In genomic region chr22:36425977-36426523, GRCh38 we compare ENCODE assay signal across 8 cellular contexts. TPM values are rescaled to one million over a fixed set of nuclear protein-coding genes. Genes with fewer than 3 reads are reported as not detected.
DNase-seq lines count a peak whose midpoint lies in the region; ATAC-seq and TF ChIP-seq lines count a peak whose summit lies in the region.

No MANE protein-coding gene starts in this region.

- H3K4me3 Mint-ChIP-seq in central memory CD8-positive, alpha-beta T cell = no peak overlapping the region

- dilution Hi-C loops in IMR-90 (cut with HindIII; ENCODE audit: low sequenced_read_pairs, unreplicated experiment) = no loop called here

- peak; percentile 79 for ATAC-seq in IMR-90 (ENCODE audit: low read depth)
- ATAC-seq in central memory CD8-positive, alpha-beta T cell (replicated peaks; ENCODE audit: extremely low read depth, poor library complexity, severe bottlenecking) = no peak

- H3K23ac ChIP-seq in IMR-90 (ENCODE audit: low read depth, low read length) = no peak overlapping the region; the same call in 1 of the 2 replicates

- H3K27me3 Mint-ChIP-seq in central memory CD8-positive, alpha-beta T cell = no peaks in the 10 kb centered on the region

- H3K14ac ChIP-seq in IMR-90 (replicated peaks; ENCODE audit: low read depth, low read length) = peak overlapping the region; percentile 87

- no CpG with 5 or more reads among the region's 2 CpGs for WGBS in IMR-90 (ENCODE audit: extremely low coverage in 2 of 2, insufficient read length in 1 of 2), 2 experiments

- peak; percentile 68 for DNase-seq in COLO829 (ENCODE audit: low spot score)
- peak; percentile 53 for DNase-seq in IMR-90
- DNase-seq in central memory CD8-positive, alpha-beta T cell (ENCODE audit: low spot score in 2 of 2) = no peak
- peak; percentile 34 for DNase-seq in myocyte (ENCODE audit: low read depth)
- no peak for DNase-seq in NCI-H345 treated with DMSO at 0.1 percent for 48 hours (lab: John Stamatoyannopoulos, UW; ENCODE audit: unreplicated experiment)
- no peak for DNase-seq in NCI-H526 (lab: John Stamatoyannopoulos, UW)
- DNase-seq in BE2C = no peak
- no peak for DNase-seq in T-helper 1 cell

- POLR2A ChIA-PET in IMR-90 (lab: Charles Lee; ENCODE audit: unreplicated experiment) = interaction anchor here (0.6 kb wide), 2 partner anchors 38 to 709 kb away, joined by 3 to 4 read pairs; partner anchors contain the start of gene MYH9

- TF ChIP-seq POLR2A in IMR-90 (IDR thresholded peaks at IDR 0.05; ENCODE audit: low read depth, low read length) = no peak

- no peak overlapping the region for H3K4me2 ChIP-seq in IMR-90 (ENCODE audit: low read depth, low read length)

- no peaks in the 10 kb centered on the region for H3K9me3 ChIP-seq in IMR-90 (ENCODE audit: control insufficient read depth, insufficient read depth, low read length)
- no peaks in the 10 kb centered on the region for H3K9me3 ChIP-seq in BE2C

- H3K9me1 ChIP-seq in IMR-90 (ENCODE audit: insufficient read depth, low read length) = peaks cover 15% of the 10 kb centered on the region

- TF ChIP-seq CTCF in IMR-90 (conservative IDR thresholded peaks at IDR 0.05; ENCODE audit: low read depth, low read length) (no peak), BE2C (IDR thresholded peaks at IDR 0.05; ENCODE audit: low read depth, low read length) (no peak)

- peaks cover 5% of the 10 kb centered on the region for H3K4me1 Mint-ChIP-seq in central memory CD8-positive, alpha-beta T cell

- H3K4ac ChIP-seq in IMR-90 (ENCODE audit: low read depth, low read length) = peak overlapping the region; percentile 61

- H2AK5ac ChIP-seq in IMR-90 (ENCODE audit: low read depth, low read length) = peak overlapping the region; percentile 2

- peak overlapping the region; percentile 73; the same call in 2 of the 3 replicates for H2BK15ac ChIP-seq in IMR-90 (ENCODE audit: low read depth, low read length)

- in situ Hi-C loops in IMR-90 (cut with MboI; ENCODE audit: low sequenced_read_pairs) = no loop called here

- no peak for TF ChIP-seq RAD21 in IMR-90 (IDR thresholded peaks at IDR 0.05; ENCODE audit: low read length)

- peak overlapping the region; percentile 80 for H3K18ac ChIP-seq in IMR-90 (ENCODE audit: low read depth, low read length)

- CTCF ChIA-PET in IMR-90 (lab: Yijun Ruan, JAX) = no interaction called here

- H3K36me3 ChIP-seq in IMR-90 (ENCODE audit: control insufficient read depth, insufficient read depth, low read length) = no peaks in the 10 kb centered on the region
- no peaks in the 10 kb centered on the region for H3K36me3 ChIP-seq in BE2C

- H3K4me1 ChIP-seq in IMR-90 (ENCODE audit: control insufficient read depth, insufficient read depth, low read length) (peaks cover 18% of the 10 kb centered on the region), BE2C (peaks cover 4% of the 10 kb centered on the region)

- H3K4me3 ChIP-seq in IMR-90 (ENCODE audit: insufficient read depth, low read depth, low read length) (no peak overlapping the region), BE2C (ENCODE audit: low read depth, low read length) (no peak overlapping the region)

- no peaks in the 10 kb centered on the region for H3K9me3 Mint-ChIP-seq in central memory CD8-positive, alpha-beta T cell

- peak overlapping the region; percentile 14 for H2BK5ac ChIP-seq in IMR-90 (ENCODE audit: low read depth, low read length, poor library complexity, severe bottlenecking)

- H3K27ac ChIP-seq in IMR-90 (ENCODE audit: insufficient read depth, low read length) = peak overlapping the region; percentile 30; the same call in 1 of the 2 replicates

- peak overlapping the region; percentile 0 for H3K9ac ChIP-seq in IMR-90 (ENCODE audit: low read depth, low read length)

- peak overlapping the region; percentile 8 for H2AK9ac ChIP-seq in IMR-90 (replicated peaks; ENCODE audit: low read depth, low read length, poor library complexity)

- peak overlapping the region; percentile 5 for H3K27ac Mint-ChIP-seq in central memory CD8-positive, alpha-beta T cell (ENCODE audit: low read depth)

- peak overlapping the region; percentile 36 for H2BK20ac ChIP-seq in IMR-90 (ENCODE audit: low read depth, low read length)

- BruUV-seq in IMR-90 (replicated peaks; lab: Mats Ljungman, UMichigan) = no TSS peak

- H4K91ac ChIP-seq in IMR-90 (ENCODE audit: insufficient read depth, low read depth, low read length) = peak overlapping the region; percentile 57

- peak overlapping the region; percentile 86 for H4K5ac ChIP-seq in IMR-90 (ENCODE audit: low read depth, low read length)

- intact Hi-C loops in IMR-90 (cut with micrococcal nuclease) = no loop called here

- H4K20me1 ChIP-seq in IMR-90 (ENCODE audit: insufficient read depth, low read length) = no peaks in the 10 kb centered on the region

- H3K79me1 ChIP-seq in IMR-90 (ENCODE audit: low read depth in 1 of 2, low read length in 2 of 2) = peaks cover 0 to 11% of the 10 kb centered on the region in 2 experiments; a peak in 2 of 4 replicates

- H2AFZ ChIP-seq in IMR-90 (replicated peaks; ENCODE audit: low read length, poor library complexity) = peak overlapping the region; percentile 87

- H3K56ac ChIP-seq in IMR-90 (ENCODE audit: extremely low read depth, insufficient read depth, low read length) = no peak overlapping the region

- H4K8ac ChIP-seq in IMR-90 (ENCODE audit: low read depth in 2 of 2, low read length in 2 of 2) = peak overlapping the region; percentile 76 to 89

- H3K36me3 Mint-ChIP-seq in central memory CD8-positive, alpha-beta T cell (ENCODE audit: insufficient read depth) = no peaks in the 10 kb centered on the region

- H3K27me3 ChIP-seq in IMR-90 (ENCODE audit: control insufficient read depth, insufficient read depth, low read length) = no peaks in the 10 kb centered on the region
- H3K27me3 ChIP-seq in BE2C = no peaks in the 10 kb centered on the region

- H2BK120ac ChIP-seq in IMR-90 (ENCODE audit: low read depth, low read length) = peak overlapping the region; percentile 72

TF ChIP-seq in IMR-90, 13 proteins besides CTCF, POLR2A, EP300 and RAD21:
- no peak for TF ChIP-seq CEBPB (IDR thresholded peaks at IDR 0.05; ENCODE audit: low read depth, low read length)
- no peak for TF ChIP-seq SMC3 (IDR thresholded peaks at IDR 0.05; ENCODE audit: low read depth, low read length)
- TF ChIP-seq BHLHE40 (IDR thresholded peaks at IDR 0.05; ENCODE audit: low read depth, low read length) = no peak

RNA-seq across cellular contexts. Expression of gene MYH9, which starts 38.3 kb away (rescaled TPM):
- total RNA-seq in IMR-90 (2012; rRNA removed) (554 and 783 TPM in 2 replicates), myocyte (242 and 315 TPM in 2 replicates)
- polyA plus RNA-seq in IMR-90 (2012; rRNA removed) = 475 and 507 TPM in 2 replicates
- polyA plus RNA-seq in IMR-90 (2012; cell fraction: cytosol; rRNA removed) = 197 and 382 TPM in 2 replicates
- polyA plus RNA-seq in IMR-90 (2012; cell fraction: nucleus; rRNA removed; ENCODE audit: low replicate concordance) = 449 and 493 TPM in 2 replicates
- 878 TPM for polyA plus RNA-seq in myocyte (2012)
- polyA plus RNA-seq in BE2C (2012; ENCODE audit: insufficient read depth, insufficient read length, low read depth) = 101 TPM

RNA-seq across cellular contexts. Expression of gene TXN2, which starts 55.4 kb away (rescaled TPM):
- total RNA-seq in IMR-90 (2012; rRNA removed) (49.6 and 51.7 TPM in 2 replicates), myocyte (38.7 and 44.6 TPM in 2 replicates)
- 166 and 175 TPM in 2 replicates for polyA plus RNA-seq in IMR-90 (2012; rRNA removed)
- polyA plus RNA-seq in IMR-90 (2012; cell fraction: cytosol; rRNA removed) = 175 and 176 TPM in 2 replicates
- polyA plus RNA-seq in IMR-90 (2012; cell fraction: nucleus; rRNA removed; ENCODE audit: low replicate concordance) = 99.2 and 111 TPM in 2 replicates
- polyA plus RNA-seq in myocyte (2012) = 97.4 TPM
- 356 TPM for polyA plus RNA-seq in BE2C (2012; ENCODE audit: insufficient read depth, insufficient read length, low read depth)

Comparison
In these comparisons a context has a peak if more than half of its experiments do, and no peak if none do; other contexts are left out.
1. DNase-seq: peak in COLO829 (single experiment), IMR-90 (single experiment) and myocyte (single experiment); none in central memory CD8-positive, alpha-beta T cell (0 of 2), NCI-H345 treated with DMSO at 0.1 percent for 48 hours (single experiment), NCI-H526 (0 of 2), BE2C (single experiment) and T-helper 1 cell (0 of 5).